ENCODE assay signal across 8 cellular contexts in genomic region chr1:30744060-30744756, GRCh38. TPM values are rescaled to one million over a fixed set of nuclear protein-coding genes. Genes with fewer than 3 reads are reported as not detected.
DNase-seq lines count a peak whose midpoint lies in the region; ATAC-seq and TF ChIP-seq lines count a peak whose summit lies in the region.

No MANE protein-coding gene starts in this region.

- no peak overlapping the region for H3K4ac ChIP-seq in mesendoderm (ENCODE audit: low read depth, low read length)

- peaks cover 36% of the 10 kb centered on the region for H3F3A ChIP-seq in DOHH2 (ENCODE audit: control insufficient read depth, insufficient read depth)

- H4K20me1 ChIP-seq in DOHH2 (ENCODE audit: control insufficient read depth, insufficient read depth, low read depth, low read length) = peaks cover 63% of the 10 kb centered on the region

- H3K79me2 ChIP-seq in DOHH2 (ENCODE audit: control insufficient read depth, low read length) = peaks cover 96% of the 10 kb centered on the region
- no peaks in the 10 kb centered on the region for H3K79me2 ChIP-seq in mesendoderm (ENCODE audit: control insufficient read depth, insufficient read depth, low read length)

- DNase-seq in RPMI7951 (ENCODE audit: low read depth) (peak; percentile 76), fibroblast of the conjunctiva (ENCODE audit: low read depth) (peak; percentile 30), mesendoderm (no peak)
- DNase-seq in stimulated activated CD4-positive, alpha-beta T cell treated with anti-CD3 and anti-CD28 coated beads, Interleukin-12 subunit alpha, Interleukin-12 subunit beta, amount 100 ng/mL, for 4 hours = no peak

- H3K4me3 ChIP-seq in DOHH2 (ENCODE audit: low read length) (peak overlapping the region; percentile 95), mesendoderm (ENCODE audit: low read length) (no peak overlapping the region)

- H3K79me1 ChIP-seq in mesendoderm (ENCODE audit: low read length) = no peaks in the 10 kb centered on the region

- H3K4me2 ChIP-seq in DOHH2 (ENCODE audit: low read length) (peak overlapping the region; percentile 94), mesendoderm (ENCODE audit: low read length) (no peak overlapping the region)

- H4K8ac ChIP-seq in mesendoderm (ENCODE audit: low read depth, low read length) = no peak overlapping the region

- H4K5ac ChIP-seq in mesendoderm (ENCODE audit: low read length) = no peak overlapping the region

- H3K4me1 ChIP-seq in DOHH2 (ENCODE audit: control insufficient read depth, low read length) = peaks cover 88% of the 10 kb centered on the region
- H3K4me1 ChIP-seq in mesendoderm (ENCODE audit: control insufficient read depth, low read depth, low read length) = peaks cover 7% of the 10 kb centered on the region

- H3K27ac ChIP-seq in DOHH2 (ENCODE audit: low read depth, low read length) (peak overlapping the region; percentile 99), mesendoderm (ENCODE audit: low read depth, low read length) (no peak overlapping the region)

- no peak for TF ChIP-seq CTCF in DOHH2 (IDR thresholded peaks at IDR 0.05; ENCODE audit: low read depth, low read length, poor library complexity, severe bottlenecking)

- no peak overlapping the region for H3K9ac ChIP-seq in mesendoderm (ENCODE audit: low read length)

- no CpG with 5 or more reads among the region's 7 CpGs for WGBS in mesendoderm (ENCODE audit: extremely low coverage, insufficient coverage, low lambda C conversion rate)

- no peak overlapping the region for H2AK5ac ChIP-seq in mesendoderm (ENCODE audit: low read length)

- H3K9me2 ChIP-seq in DOHH2 (replicated peaks; ENCODE audit: control insufficient read depth, low read length) = no peaks in the 10 kb centered on the region

- H3K56ac ChIP-seq in mesendoderm (ENCODE audit: low read length) = no peak overlapping the region

- H3K27me3 ChIP-seq in DOHH2 (ENCODE audit: control insufficient read depth, low read length) (no peaks in the 10 kb centered on the region), mesendoderm (ENCODE audit: insufficient read depth, low read length, poor library complexity) (no peaks in the 10 kb centered on the region)

- no peak overlapping the region for H2BK5ac ChIP-seq in mesendoderm (ENCODE audit: low read length)

- H3K23ac ChIP-seq in mesendoderm (ENCODE audit: low read length) = no peak overlapping the region

- no peak overlapping the region for H2BK120ac ChIP-seq in mesendoderm (ENCODE audit: low read depth, low read length)

- H3K36me3 ChIP-seq in DOHH2 (ENCODE audit: control insufficient read depth, low read length) (peaks cover 90% of the 10 kb centered on the region), mesendoderm (ENCODE audit: control insufficient read depth, insufficient read depth, low read length) (no peaks in the 10 kb centered on the region)

- no peaks in the 10 kb centered on the region for H3K9me3 ChIP-seq in DOHH2 (ENCODE audit: control insufficient read depth, insufficient read depth, low read length)

- no peak overlapping the region for H2BK15ac ChIP-seq in mesendoderm (replicated peaks; ENCODE audit: low read depth)

- no peak overlapping the region for H3K18ac ChIP-seq in mesendoderm (ENCODE audit: low read length)

- peak; percentile 40 for ATAC-seq in GM21515 (IDR thresholded peaks at IDR 0.05; ENCODE audit: unreplicated experiment)
- ATAC-seq in HG03097 (IDR thresholded peaks at IDR 0.05; ENCODE audit: low FRiP score, unreplicated experiment) = no peak
- no peak for ATAC-seq in GM21526 (IDR thresholded peaks at IDR 0.05; ENCODE audit: low FRiP score, unreplicated experiment)

RNA-seq across cellular contexts. Expression of gene LAPTM5, which starts 13.4 kb away (rescaled TPM):
- total RNA-seq in RPMI7951 (2014; rRNA removed; shearing (Covaris generic)) = 70.7 and 82.5 TPM in 2 replicates
- polyA plus RNA-seq in mesendoderm (2013, experiment 1 of 2) = 0.70 TPM
- polyA plus RNA-seq in mesendoderm (2013, experiment 2 of 2) = 0.64 TPM

RNA-seq across cellular contexts. Expression of gene MATN1, which starts 20.8 kb away (rescaled TPM):
- total RNA-seq in RPMI7951 (2014; rRNA removed; shearing (Covaris generic)) = 0.20 and 0.48 TPM in 2 replicates
- 0.07 TPM for polyA plus RNA-seq in mesendoderm (2013, experiment 1 of 2)
- 0.08 TPM for polyA plus RNA-seq in mesendoderm (2013, experiment 2 of 2)

Comparison
In these comparisons a context has a peak if more than half of its experiments do, and no peak if none do; other contexts are left out.
1. DNase-seq: peak in RPMI7951 (single experiment) and fibroblast of the conjunctiva (single experiment); none in mesendoderm (single experiment) and stimulated activated CD4-positive, alpha-beta T cell treated with anti-CD3 and anti-CD28 coated beads, Interleukin-12 subunit alpha, Interleukin-12 subunit beta, amount 100 ng/mL, for 4 hours (single experiment).